ENCODE assay signal across 8 cellular contexts in the genomic region with DNA sequence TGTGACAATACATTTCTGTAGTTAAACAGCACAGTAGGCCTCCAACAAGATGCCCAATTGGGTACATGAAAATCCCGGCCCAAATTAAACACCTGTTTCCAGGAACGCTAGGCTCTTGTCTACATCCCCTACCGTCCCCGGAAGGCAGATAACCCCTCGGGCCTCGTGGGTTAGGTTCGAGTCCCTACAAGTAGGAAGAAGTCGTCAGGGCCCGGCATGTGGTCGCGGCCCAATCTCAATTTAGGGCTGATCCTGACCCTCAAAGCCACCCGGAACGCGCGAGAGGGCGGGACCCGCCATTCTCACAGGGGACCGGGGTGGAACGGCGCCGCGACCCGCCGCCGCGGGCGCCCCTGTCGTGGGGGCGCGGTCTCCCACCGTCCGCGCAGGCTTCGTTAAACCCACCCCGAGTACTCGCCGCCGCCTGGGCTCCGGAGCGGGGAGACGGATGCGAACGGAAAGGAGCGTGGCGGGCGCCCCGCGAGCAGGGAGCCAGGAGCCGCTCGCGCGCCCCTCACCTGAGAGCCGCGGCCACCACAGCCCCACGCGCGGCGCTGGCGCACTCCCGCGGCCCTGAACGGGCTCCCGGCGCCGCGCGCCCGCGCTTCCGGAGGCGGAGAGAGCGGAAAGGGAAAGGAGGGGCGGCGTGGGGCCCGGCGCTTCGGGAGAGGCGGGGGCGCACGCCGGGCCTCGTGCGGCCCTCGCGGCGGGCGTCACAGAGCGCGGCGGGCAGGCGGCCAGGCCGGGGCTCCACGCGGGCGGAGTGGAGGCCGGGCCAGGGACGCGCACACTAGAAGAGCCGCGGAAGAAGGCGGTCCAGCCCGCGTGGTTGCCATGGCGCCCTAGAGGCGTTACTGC. TPM values are rescaled to one million over a fixed set of nuclear protein-coding genes. Genes with fewer than 3 reads are reported as not detected.
A peak's percentile ranks its signal among the peaks of the same experiment; 100 is the strongest.
DNase-seq lines count a peak whose midpoint lies in the region; ATAC-seq and TF ChIP-seq lines count a peak whose summit lies in the region.

Gene CFAP97 (minus strand): TSS at position 621 of the 858 bp plus-strand sequence. CDS start 12,804 bp downstream, outside the sequence.

- H3K27ac ChIP-seq in liver (ENCODE audit: low read depth in 1 of 2, low read length in 2 of 2), result peak within 1 kb of the TSS; percentile 95 to 99

- H3K4me3 ChIP-seq in liver (ENCODE audit: low read depth in 1 of 3, low read length in 3 of 3), result peak within 1 kb of the TSS; percentile 73 to 81 (median 81)

- under 1% methylated on average over 105 of the region's 105 CpGs for WGBS in liver

- DNase-seq in AG20443 (ENCODE audit: low spot score) (peak; percentile 97), NCI-H526 (lab: John Stamatoyannopoulos, UW) (peak; percentile 13 to 73), dermis blood vessel endothelial cell (peak; percentile 95)
- peak; percentile 75 to 78 for DNase-seq in activated CD4-positive, alpha-beta T cell treated with anti-CD3 and anti-CD28 coated beads, Interleukin-2, amount 50 U/mL, for 4 hours
- DNase-seq in stimulated activated CD4-positive, alpha-beta T cell treated with anti-CD3 and anti-CD28 coated beads, Interleukin-2, amount 100 ng/mL, for 48 hours, result peak; percentile 58 to 66

- H3K9ac ChIP-seq in liver (ENCODE audit: low read depth in 1 of 2, low read length in 2 of 2), result peak within 1 kb of the TSS; percentile 89 to 99

- no peak for TF ChIP-seq RAD21 in liver (IDR thresholded peaks at IDR 0.05)

- ATAC-seq in GM18873 (IDR thresholded peaks at IDR 0.05; ENCODE audit: low FRiP score, unreplicated experiment) (peak; percentile 61), HG03135 (IDR thresholded peaks at IDR 0.05; ENCODE audit: unreplicated experiment) (peak; percentile 74)

- no peaks in the 10 kb centered on the region for H3K27me3 ChIP-seq in liver (ENCODE audit: control insufficient read depth in 4 of 4, insufficient read depth in 4 of 4, low read length in 3 of 4)

- peaks cover 0 to 32% (median 24%) of the 10 kb centered on the region in 4 donors for H3K4me1 ChIP-seq in liver (ENCODE audit: control insufficient read depth in 4 of 4, insufficient read depth in 4 of 4, low read length in 3 of 4)

- no peaks in the 10 kb centered on the region for H3K36me3 ChIP-seq in liver (ENCODE audit: control insufficient read depth in 4 of 4, insufficient read depth in 3 of 4, low read depth in 1 of 4, low read length in 3 of 4)

- no peak for TF ChIP-seq CTCF in liver (IDR thresholded peaks at IDR 0.05; ENCODE audit: low read depth, low read length, missing input control)

- H3K9me3 ChIP-seq in liver (ENCODE audit: control insufficient read depth in 4 of 4, low read length in 3 of 4), result no peaks in the 10 kb centered on the region

TF ChIP-seq in liver, 16 proteins besides CTCF, POLR2A, EP300 and RAD21:
- peak; percentile 14 for TF ChIP-seq YY1 (IDR thresholded peaks at IDR 0.05)
- TF ChIP-seq GABPA (IDR thresholded peaks at IDR 0.05 in 1 of 2, conservative IDR thresholded peaks at IDR 0.05 in 1 of 2), result peak in 1 of 2 donors; percentile 63
- TF ChIP-seq NR2F2 (IDR thresholded peaks at IDR 0.05), result peak; percentile 11
- TF ChIP-seq, protein P1, sequence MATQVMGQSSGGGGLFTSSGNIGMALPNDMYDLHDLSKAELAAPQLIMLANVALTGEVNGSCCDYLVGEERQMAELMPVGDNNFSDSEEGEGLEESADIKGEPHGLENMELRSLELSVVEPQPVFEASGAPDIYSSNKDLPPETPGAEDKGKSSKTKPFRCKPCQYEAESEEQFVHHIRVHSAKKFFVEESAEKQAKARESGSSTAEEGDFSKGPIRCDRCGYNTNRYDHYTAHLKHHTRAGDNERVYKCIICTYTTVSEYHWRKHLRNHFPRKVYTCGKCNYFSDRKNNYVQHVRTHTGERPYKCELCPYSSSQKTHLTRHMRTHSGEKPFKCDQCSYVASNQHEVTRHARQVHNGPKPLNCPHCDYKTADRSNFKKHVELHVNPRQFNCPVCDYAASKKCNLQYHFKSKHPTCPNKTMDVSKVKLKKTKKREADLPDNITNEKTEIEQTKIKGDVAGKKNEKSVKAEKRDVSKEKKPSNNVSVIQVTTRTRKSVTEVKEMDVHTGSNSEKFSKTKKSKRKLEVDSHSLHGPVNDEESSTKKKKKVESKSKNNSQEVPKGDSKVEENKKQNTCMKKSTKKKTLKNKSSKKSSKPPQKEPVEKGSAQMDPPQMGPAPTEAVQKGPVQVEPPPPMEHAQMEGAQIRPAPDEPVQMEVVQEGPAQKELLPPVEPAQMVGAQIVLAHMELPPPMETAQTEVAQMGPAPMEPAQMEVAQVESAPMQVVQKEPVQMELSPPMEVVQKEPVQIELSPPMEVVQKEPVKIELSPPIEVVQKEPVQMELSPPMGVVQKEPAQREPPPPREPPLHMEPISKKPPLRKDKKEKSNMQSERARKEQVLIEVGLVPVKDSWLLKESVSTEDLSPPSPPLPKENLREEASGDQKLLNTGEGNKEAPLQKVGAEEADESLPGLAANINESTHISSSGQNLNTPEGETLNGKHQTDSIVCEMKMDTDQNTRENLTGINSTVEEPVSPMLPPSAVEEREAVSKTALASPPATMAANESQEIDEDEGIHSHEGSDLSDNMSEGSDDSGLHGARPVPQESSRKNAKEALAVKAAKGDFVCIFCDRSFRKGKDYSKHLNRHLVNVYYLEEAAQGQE (IDR thresholded peaks at IDR 0.05), result no peak
- peak; percentile 28 for TF ChIP-seq MAX (IDR thresholded peaks at IDR 0.05)
- peak in 1 of 2 donors; percentile 9 for TF ChIP-seq EGR1 (IDR thresholded peaks at IDR 0.05; ENCODE audit: low read depth in 2 of 2)
- no peak for TF ChIP-seq RXRA (IDR thresholded peaks at IDR 0.05)
TF ChIP-seq in liver: peak in this region for 5.

RNA-seq across cellular contexts. Expression of gene CFAP97, which starts in this region (rescaled TPM):
- 26.2 and 41.8 TPM in 2 replicates for total RNA-seq in dermis blood vessel endothelial cell
- total RNA-seq in liver, result 10 to 100 TPM; 13.7 to 23.7 TPM
- 10 to 100 TPM in 1 of 2 donors, 1 to 10 TPM in 1; 7.5 to 30.9 TPM for polyA plus RNA-seq in liver

Comparison
In these comparisons a context has a peak if more than half of its experiments do, and no peak if none do; other contexts are left out.
1. Peak in every context shown above with its lines: DNase-seq, ATAC-seq, H3K4me3 ChIP-seq and H3K27ac ChIP-seq.
2. DNase-seq: peak in every context shown above with its lines; median percentile 97 in AG20443; 95 in dermis blood vessel endothelial cell; 76 in activated CD4-positive, alpha-beta T cell treated with anti-CD3 and anti-CD28 coated beads, Interleukin-2, amount 50 U/mL, for 4 hours; 62 in stimulated activated CD4-positive, alpha-beta T cell treated with anti-CD3 and anti-CD28 coated beads, Interleukin-2, amount 100 ng/mL, for 48 hours; 43 in NCI-H526.